9 cellular contexts compared by ENCODE assay signal in genomic region chr22:19874307-19875060, GRCh38. TPM values are rescaled to one million over a fixed set of nuclear protein-coding genes. Genes with fewer than 3 reads are reported as not detected.
A peak's percentile ranks its signal among the peaks of the same experiment; 100 is the strongest.
DNase-seq lines count a peak whose midpoint lies in the region; ATAC-seq and TF ChIP-seq lines count a peak whose summit lies in the region.
"Had no signal": no experiment of that assay in that cellular context is flagged by ENCODE, and none has a peak within 500 bp of the region (broad histone marks: within the 10 kb centered on the region; RNA-seq: fewer than 3 reads in every experiment).

No MANE protein-coding gene starts in this region.

- H3K27me3 ChIP-seq in DND-41 (ENCODE audit: insufficient read depth, low read length, poor library complexity) = no peaks in the 10 kb centered on the region
- no peaks in the 10 kb centered on the region for H3K27me3 ChIP-seq in neural cell (ENCODE audit: insufficient read depth, low read depth, low read length)

- ATAC-seq in DND-41 (ENCODE audit: insufficient read depth, low read depth) (no peak), GM18519 (IDR thresholded peaks at IDR 0.05; ENCODE audit: low FRiP score, unreplicated experiment) (no peak), HG02610 (IDR thresholded peaks at IDR 0.05; ENCODE audit: unreplicated experiment) (no peak)

- H3K4me1 ChIP-seq in DND-41 (ENCODE audit: insufficient read depth, low read length) = no peaks in the 10 kb centered on the region

- DNase-seq in DND-41 (no peak), NCI-H345 (lab: John Stamatoyannopoulos, UW) (peak; percentile 45), GDM1 (lab: John Stamatoyannopoulos, UW) (no peak), G401 (ENCODE audit: low spot score) (no peak)
- peak; percentile 42 for DNase-seq in central memory CD4-positive, alpha-beta T cell
- DNase-seq: hypothalamus had no signal

- H3K9ac ChIP-seq in DND-41 (ENCODE audit: low read depth, low read length) (no peak overlapping the region), neural cell (ENCODE audit: low read length) (peak overlapping the region; percentile 66)

- H3K4me2 ChIP-seq in DND-41 (ENCODE audit: insufficient read depth, low read length) (no peak overlapping the region), neural cell (ENCODE audit: low read length) (no peak overlapping the region)

- no peak for TF ChIP-seq RAD21 in neural cell (conservative IDR thresholded peaks at IDR 0.05)

- H4K20me1 ChIP-seq in DND-41 (ENCODE audit: insufficient read depth, low read length) (no peaks in the 10 kb centered on the region), neural cell (ENCODE audit: insufficient read depth) (no peaks in the 10 kb centered on the region)

- in situ Hi-C loops in G401 (cut with HindIII; ENCODE audit: low sequenced_read_pairs) = no loop called here

- no peak overlapping the region for H2AFZ ChIP-seq in DND-41 (ENCODE audit: low read depth, low read length)
- peak overlapping the region; percentile 18 for H2AFZ ChIP-seq in neural cell (ENCODE audit: low read depth, low read length)

- H3K27ac ChIP-seq in DND-41 (ENCODE audit: low read length) (peak overlapping the region; percentile 44), neural cell (ENCODE audit: low read length) (peak overlapping the region; percentile 83)

- no peaks in the 10 kb centered on the region for H3F3A ChIP-seq in neural cell (ENCODE audit: insufficient read depth, low read length, poor library complexity, severe bottlenecking)

- no peaks in the 10 kb centered on the region for H3K9me3 ChIP-seq in DND-41 (ENCODE audit: insufficient read depth, low read length, severe bottlenecking)
- H3K9me3 ChIP-seq in neural cell (ENCODE audit: low read length) = no peaks in the 10 kb centered on the region

- H3K36me3 ChIP-seq in DND-41 (ENCODE audit: insufficient read depth, low read length) (no peaks in the 10 kb centered on the region), neural cell (ENCODE audit: insufficient read depth, low read length) (no peaks in the 10 kb centered on the region)

- no peaks in the 10 kb centered on the region for H3K9me2 ChIP-seq in neural cell (ENCODE audit: insufficient read depth, low read length)

- no peak for TF ChIP-seq CTCF in DND-41 (IDR thresholded peaks at IDR 0.05; ENCODE audit: borderline replicate concordance, extremely low read depth, low read length, poor library complexity, severe bottlenecking)
- TF ChIP-seq CTCF in neural cell (IDR thresholded peaks at IDR 0.05; ENCODE audit: poor library complexity, severe bottlenecking) = no peak

- peak; percentile 92 for TF ChIP-seq EP300 in neural cell (conservative IDR thresholded peaks at IDR 0.05; ENCODE audit: poor library complexity, severe bottlenecking)

- H3K79me2 ChIP-seq in DND-41 (ENCODE audit: insufficient read depth, low read length) = no peaks in the 10 kb centered on the region
- no peaks in the 10 kb centered on the region for H3K79me2 ChIP-seq in neural cell (replicated peaks; ENCODE audit: insufficient read depth, low read length)

- no peak overlapping the region for H3K4me3 ChIP-seq in DND-41 (ENCODE audit: low read depth in 1 of 2, low read length in 2 of 2)
- H3K4me3 ChIP-seq in neural cell (ENCODE audit: low read length) = peak overlapping the region; percentile 33

TF ChIP-seq in neural cell, 6 proteins besides CTCF, POLR2A, EP300 and RAD21:
- peak; percentile 70 for TF ChIP-seq POLR2AphosphoS5 (IDR thresholded peaks at IDR 0.05)
- peak; percentile 52 for TF ChIP-seq REST (IDR thresholded peaks at IDR 0.05; ENCODE audit: borderline replicate concordance)
- peak; percentile 8 for TF ChIP-seq MXI1 (conservative IDR thresholded peaks at IDR 0.05; ENCODE audit: poor library complexity, severe bottlenecking)
- peak; percentile 11 for TF ChIP-seq TAF1 (IDR thresholded peaks at IDR 0.05; ENCODE audit: low read depth)
- TF ChIP-seq SMC3 (conservative IDR thresholded peaks at IDR 0.05; ENCODE audit: poor library complexity) = no peak
- no peak for TF ChIP-seq EZH2 (IDR thresholded peaks at IDR 0.05; ENCODE audit: borderline replicate concordance, insufficient read depth, low read length, poor library complexity, severe bottlenecking)
TF ChIP-seq in neural cell: peak in this region for 4.

RNA-seq across cellular contexts. Expression of gene GNB1L, which starts 19.8 kb away (rescaled TPM):
- 16.5 and 16.9 TPM in 2 replicates for polyA plus RNA-seq in neural cell
- polyA minus RNA-seq in neural cell = 5.7 and 7.8 TPM in 2 replicates
- total RNA-seq in G401 (2014; rRNA removed; shearing (Covaris generic)) = 20.4 TPM in 2 replicates

RNA-seq across cellular contexts. Expression of gene RTL10, which starts 19.8 kb away (rescaled TPM):
- 9.7 and 11.7 TPM in 2 replicates for polyA plus RNA-seq in neural cell
- polyA minus RNA-seq in neural cell = 15.3 and 19.2 TPM in 2 replicates
- 4.6 and 11.0 TPM in 2 replicates for total RNA-seq in G401 (2014; rRNA removed; shearing (Covaris generic))

Comparison
In these comparisons a context has a peak if more than half of its experiments do, and no peak if none do; other contexts are left out.
1. DNase-seq: peak in NCI-H345 (single experiment) and central memory CD4-positive, alpha-beta T cell (single experiment); none in DND-41 (single experiment), GDM1 (single experiment) and G401 (single experiment).